Comparison of ENCODE assay signal across 9 cellular contexts in the genomic region with DNA sequence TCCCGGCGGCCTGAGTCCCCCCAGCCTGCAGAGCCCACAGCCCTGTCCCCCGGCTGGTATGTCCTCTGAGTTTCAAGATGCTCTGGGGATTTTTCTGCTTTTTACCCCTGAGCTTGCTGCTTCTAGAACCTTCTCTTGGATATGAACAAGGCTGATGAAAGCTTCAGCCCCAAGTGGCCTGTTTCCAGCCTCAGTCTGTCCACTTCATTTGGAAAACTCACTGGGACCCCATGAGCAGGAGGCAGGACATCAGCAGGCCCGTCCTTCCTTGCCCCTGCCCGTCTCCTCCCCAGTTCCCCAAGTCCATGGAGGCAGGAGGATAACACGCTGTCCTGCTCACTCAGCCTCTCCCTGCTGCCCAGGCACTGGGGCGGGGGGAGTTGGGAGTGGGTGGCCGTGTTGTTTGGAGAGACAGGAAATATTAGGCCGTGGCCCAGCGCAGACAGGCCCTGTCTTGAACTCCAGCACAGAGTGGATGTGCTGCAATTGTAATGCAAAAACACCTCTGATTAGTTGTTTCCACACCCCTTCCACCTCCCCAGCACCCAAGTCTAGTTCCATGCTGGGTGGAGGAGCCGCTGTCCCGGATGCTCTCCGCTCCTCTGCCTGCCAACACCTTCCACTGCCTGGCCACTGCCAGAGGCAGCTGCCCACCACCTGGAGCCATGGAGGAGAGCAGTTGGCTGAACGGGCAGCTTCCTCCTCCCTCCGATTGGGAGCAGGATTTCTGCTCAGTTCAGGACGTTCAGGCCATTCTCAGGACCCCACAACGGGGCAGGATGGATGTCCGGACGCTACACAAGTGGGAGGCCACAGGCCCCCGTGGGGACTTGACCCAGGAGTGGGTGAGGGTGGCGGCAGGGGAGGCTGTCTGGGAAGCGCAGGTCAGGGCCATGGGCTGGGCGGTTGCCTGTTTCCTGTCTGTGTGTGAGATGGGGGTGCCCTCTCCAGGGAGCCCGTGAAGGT.
A peak's percentile ranks its signal among the peaks of the same experiment; 100 is the strongest.
DNase-seq lines count a peak whose midpoint lies in the region; ATAC-seq, FAIRE-seq and TF ChIP-seq lines count a peak whose summit lies in the region.
"Had no signal": no experiment of that assay in that cellular context is flagged by ENCODE, and none has a peak within 500 bp of the region (broad histone marks: within the 10 kb centered on the region; RNA-seq: fewer than 3 reads in every experiment).

No MANE protein-coding gene starts in this region.

- H3K9me3 ChIP-seq in gastroesophageal sphincter (no peaks in the 10 kb centered on the region), pancreas (no peaks in the 10 kb centered on the region)

- intact Hi-C loops in pancreas (cut with DNase I) = no loop called here

- peak; percentile 45 for DNase-seq in COR-L47 (lab: John Stamatoyannopoulos, UW)
- peak; percentile 67 for DNase-seq in NCI-H69 (lab: John Stamatoyannopoulos, UW)
- peak in 5 of 6 donors; percentile 11 to 69 (median 33) for DNase-seq in pancreas
- no peak for DNase-seq in NCI-H1417 treated with DMSO at 0.1 percent for 48 hours (lab: John Stamatoyannopoulos, UW)

- H3K27ac ChIP-seq in gastroesophageal sphincter (peak overlapping the region in 3 of 4 donors; percentile 77 to 84 (median 82)), pancreas (peak overlapping the region in 1 of 4 donors; percentile 12)

- ATAC-seq in gastroesophageal sphincter (peak; percentile 11), pancreas (no peak), HG02981 (IDR thresholded peaks at IDR 0.05; ENCODE audit: unreplicated experiment) (no peak), GM21717 (IDR thresholded peaks at IDR 0.05; ENCODE audit: unreplicated experiment) (no peak), HG02642 (IDR thresholded peaks at IDR 0.05; ENCODE audit: poor library complexity, unreplicated experiment) (no peak)
- ATAC-seq: T-cell had no signal

- TF ChIP-seq CTCF in gastroesophageal sphincter (IDR thresholded peaks at IDR 0.05) (no peak), pancreas (IDR thresholded peaks at IDR 0.05) (no peak)

- H3K4me3 ChIP-seq in gastroesophageal sphincter (peak overlapping the region in 1 of 2 donors; percentile 18), pancreas (no peak overlapping the region)

- WGBS in gastroesophageal sphincter (ENCODE audit: low coverage in 1 of 2), 2 donors = 10 to 65% methylated on average over 4 of the region's 24 CpGs
- WGBS in pancreas, 2 donors = 79 to 85% methylated on average over 24 of the region's 24 CpGs

- TF ChIP-seq EP300 in gastroesophageal sphincter (IDR thresholded peaks at IDR 0.05) = no peak

- no peak for FAIRE-seq in pancreas (lab: Jason Lieb, UNC)

- H3K27me3 ChIP-seq in gastroesophageal sphincter (no peaks in the 10 kb centered on the region), pancreas (no peaks in the 10 kb centered on the region)

- peaks cover 0 to 49% (median 17%) of the 10 kb centered on the region in 3 donors for H3K4me1 ChIP-seq in gastroesophageal sphincter
- H3K4me1 ChIP-seq in pancreas = no peaks in the 10 kb centered on the region

- H3K36me3 ChIP-seq in gastroesophageal sphincter = no peaks in the 10 kb centered on the region
- H3K36me3 ChIP-seq in pancreas = no peaks in the 10 kb centered on the region

- TF ChIP-seq POLR2A in gastroesophageal sphincter (IDR thresholded peaks at IDR 0.05) = no peak
